26 cellular contexts compared by ENCODE assay signal in genomic region chr14:94611179-94611578, GRCh38. TPM values are rescaled to one million over a fixed set of nuclear protein-coding genes. Genes with fewer than 3 reads are reported as not detected.
"Had no signal": no experiment of that assay in that cellular context is flagged by ENCODE, and none has a peak within 500 bp of the region (broad histone marks: within the 10 kb centered on the region; RNA-seq: fewer than 3 reads in every experiment).

No MANE protein-coding gene starts in this region.

- H3K36me3 Mint-ChIP-seq: activated naive CD8-positive, alpha-beta T cell treated with anti-CD3 and anti-CD28 coated beads, Interleukin-2, amount 10 ng/mL, durations not matched to agents 7 days and 5 days; brain; memory B cell had no signal

- FAIRE-seq: endometrium, frontal cortex, small intestine had no signal

- H3K27ac ChIP-seq: colonic mucosa, left lung, prostate gland, VCaP had no signal

- H3K4me1 ChIP-seq: colonic mucosa, left lung, prostate gland had no signal

- H3K27ac Mint-ChIP-seq: activated naive CD8-positive, alpha-beta T cell treated with anti-CD3 and anti-CD28 coated beads, Interleukin-2, amount 10 ng/mL, durations not matched to agents 7 days and 5 days; activated T-helper 1 cell treated with anti-CD3 and anti-CD28 coated beads, Interleukin-12 subunit alpha, Interleukin-12 subunit beta, Interleukin-2, Interleukin-4 antibody, amounts not matched to agents 30 ng/mL and 10 ng/mL and 1 ng/mL, durations not matched to agents 14 hours and 24 hours and 36 hours; memory B cell; stimulated activated naive CD8-positive, alpha-beta T cell treated with anti-CD3 and anti-CD28 coated beads, Interleukin-15, amount 100 ng/mL, for 72 hours had no signal

- H3K4me3 Mint-ChIP-seq: activated naive CD8-positive, alpha-beta T cell treated with anti-CD3 and anti-CD28 coated beads, Interleukin-2, amount 10 ng/mL, durations not matched to agents 7 days and 5 days; activated T-helper 1 cell treated with anti-CD3 and anti-CD28 coated beads, Interleukin-12 subunit alpha, Interleukin-12 subunit beta, Interleukin-2, Interleukin-4 antibody, amounts not matched to agents 30 ng/mL and 10 ng/mL and 1 ng/mL, durations not matched to agents 14 hours and 24 hours and 36 hours; memory B cell; stimulated activated naive CD8-positive, alpha-beta T cell treated with anti-CD3 and anti-CD28 coated beads, Interleukin-15, amount 100 ng/mL, for 72 hours had no signal

- ATAC-seq: stimulated activated naive CD8-positive, alpha-beta T cell treated with anti-CD3 and anti-CD28 coated beads, Interleukin-15, amount 100 ng/mL, for 72 hours had no signal

- H3K27me3 ChIP-seq: colonic mucosa, left lung, right atrium auricular region had no signal

- H3K4me3 ChIP-seq: colonic mucosa, left lung, prostate gland, right atrium auricular region had no signal

- DNase-seq: activated CD4-positive, CD25-positive, alpha-beta regulatory T cell treated with anti-CD3 and anti-CD28 coated beads, Interleukin-2, amount 50 U/mL, for 72 hours; activated naive CD8-positive, alpha-beta T cell treated with anti-CD3 and anti-CD28 coated beads, Interleukin-2, amount 10 ng/mL, durations not matched to agents 7 days and 5 days; activated T-cell treated with anti-CD3 and anti-CD28 coated beads for 4 hours; amygdala; central memory CD4-positive, alpha-beta T cell; colonic mucosa; left lung; occipital lobe; small intestine; stimulated activated CD4-positive, alpha-beta T cell treated with anti-CD3 and anti-CD28 coated beads, Interleukin-4, amount 100 ng/mL, for 1 hour; stimulated activated naive CD8-positive, alpha-beta T cell treated with anti-CD3 and anti-CD28 coated beads, Interleukin-15, amount 100 ng/mL, for 72 hours; T-helper 2 cell had no signal

- H3K4me1 Mint-ChIP-seq: activated naive CD8-positive, alpha-beta T cell treated with anti-CD3 and anti-CD28 coated beads, Interleukin-2, amount 10 ng/mL, durations not matched to agents 7 days and 5 days; memory B cell; stimulated activated naive CD8-positive, alpha-beta T cell treated with anti-CD3 and anti-CD28 coated beads, Interleukin-15, amount 100 ng/mL, for 72 hours had no signal

- H3K27me3 Mint-ChIP-seq: activated naive CD8-positive, alpha-beta T cell treated with anti-CD3 and anti-CD28 coated beads, Interleukin-2, amount 10 ng/mL, durations not matched to agents 7 days and 5 days; memory B cell; stimulated activated naive CD8-positive, alpha-beta T cell treated with anti-CD3 and anti-CD28 coated beads, Interleukin-15, amount 100 ng/mL, for 72 hours had no signal

- H3K36me3 ChIP-seq: colonic mucosa, left lung, prostate gland, right atrium auricular region had no signal

- H3K9me3 ChIP-seq: colonic mucosa, prostate gland, right atrium auricular region had no signal

RNA-seq across cellular contexts. Expression of gene SERPINA3, which starts 1.0 kb away (rescaled TPM):
- total RNA-seq: activated CD8-positive, alpha-beta memory T cell treated with anti-CD3 and anti-CD28 coated beads for 36 hours; activated naive CD8-positive, alpha-beta T cell treated with anti-CD3 and anti-CD28 coated beads, Interleukin-2, amount 10 ng/mL, durations not matched to agents 7 days and 5 days; activated T-helper 1 cell treated with anti-CD3 and anti-CD28 coated beads, Interleukin-12 subunit alpha, Interleukin-12 subunit beta, Interleukin-2, Interleukin-4 antibody, amounts not matched to agents 30 ng/mL and 10 ng/mL and 1 ng/mL, durations not matched to agents 14 hours and 24 hours and 36 hours; frontal cortex; mononuclear cell had no signal
- polyA plus RNA-seq: neural cell had no signal

RNA-seq across cellular contexts. Expression of gene SERPINA5, which starts 30.0 kb away (rescaled TPM):
- total RNA-seq: activated CD8-positive, alpha-beta memory T cell treated with anti-CD3 and anti-CD28 coated beads for 36 hours; activated naive CD8-positive, alpha-beta T cell treated with anti-CD3 and anti-CD28 coated beads, Interleukin-2, amount 10 ng/mL, durations not matched to agents 7 days and 5 days; activated T-helper 1 cell treated with anti-CD3 and anti-CD28 coated beads, Interleukin-12 subunit alpha, Interleukin-12 subunit beta, Interleukin-2, Interleukin-4 antibody, amounts not matched to agents 30 ng/mL and 10 ng/mL and 1 ng/mL, durations not matched to agents 14 hours and 24 hours and 36 hours; frontal cortex; mononuclear cell; temporal lobe had no signal
- polyA plus RNA-seq: neural cell had no signal

RNA-seq across cellular contexts. Expression of gene SERPINA4, which starts 49.9 kb away (rescaled TPM):
- total RNA-seq: activated CD8-positive, alpha-beta memory T cell treated with anti-CD3 and anti-CD28 coated beads for 36 hours; activated naive CD8-positive, alpha-beta T cell treated with anti-CD3 and anti-CD28 coated beads, Interleukin-2, amount 10 ng/mL, durations not matched to agents 7 days and 5 days; activated T-helper 1 cell treated with anti-CD3 and anti-CD28 coated beads, Interleukin-12 subunit alpha, Interleukin-12 subunit beta, Interleukin-2, Interleukin-4 antibody, amounts not matched to agents 30 ng/mL and 10 ng/mL and 1 ng/mL, durations not matched to agents 14 hours and 24 hours and 36 hours; frontal cortex; kidney epithelial cell; left lung; occipital lobe; right atrium auricular region; temporal lobe had no signal
- polyA plus RNA-seq: esophagus, neural cell had no signal
